ENCODE assay signal across 1 cellular context in genomic region chr19:7645656-7646425, GRCh38.
TF ChIP-seq lines count a peak whose summit lies in the region.

No MANE protein-coding gene starts in this region.

TF ChIP-seq in H1, 55 proteins besides CTCF, POLR2A, EP300 and RAD21:
- no peak for TF ChIP-seq GTF2F1 (IDR thresholded peaks at IDR 0.05; ENCODE audit: borderline replicate concordance, low read depth, low read length)
TF ChIP-seq in H1: peak in this region for 0.
